In genomic region chr2:101205521-101205998, GRCh38 we compare ENCODE assay signal across 1 cellular context.
TF ChIP-seq lines count a peak whose summit lies in the region.

No MANE protein-coding gene starts in this region.

TF ChIP-seq in endothelial cell of umbilical vein, 7 proteins besides CTCF, POLR2A, EP300 and RAD21 (continued from another document):
- no peak for TF ChIP-seq MAX (IDR thresholded peaks at IDR 0.05; ENCODE audit: insufficient read depth, insufficient read length)
- no peak for TF ChIP-seq FOS (IDR thresholded peaks at IDR 0.05; ENCODE audit: borderline replicate concordance, insufficient read depth, low read length)
- TF ChIP-seq EZH2 (IDR thresholded peaks at IDR 0.05; ENCODE audit: borderline replicate concordance, low read depth, low read length, severe bottlenecking): no peak
